ENCODE assay signal across 8 cellular contexts in genomic region chr13:49627831-49628652, GRCh38. TPM values are rescaled to one million over a fixed set of nuclear protein-coding genes. Genes with fewer than 3 reads are reported as not detected.
A peak's percentile ranks its signal among the peaks of the same experiment; 100 is the strongest.
DNase-seq lines count a peak whose midpoint lies in the region; ATAC-seq and TF ChIP-seq lines count a peak whose summit lies in the region.

Gene ARL11 (plus strand): TSS chr13:49628507. CDS start chr13:49630448, 1,941 bp downstream.

- no peaks in the 10 kb centered on the region for H3K27me3 Mint-ChIP-seq in activated CD4-positive, alpha-beta T cell treated with anti-CD3 and anti-CD28 coated beads, Interleukin-2, amount 10 ng/mL, durations not matched to agents 7 days and 5 days

- peaks cover 5% of the 10 kb centered on the region for H3K36me3 Mint-ChIP-seq in activated CD4-positive, alpha-beta T cell treated with anti-CD3 and anti-CD28 coated beads, Interleukin-2, amount 10 ng/mL, durations not matched to agents 7 days and 5 days (ENCODE audit: low read depth)

- no peaks in the 10 kb centered on the region for H3K9me3 Mint-ChIP-seq in activated CD4-positive, alpha-beta T cell treated with anti-CD3 and anti-CD28 coated beads, Interleukin-2, amount 10 ng/mL, durations not matched to agents 7 days and 5 days

- POLR2A ChIA-PET in activated CD4-positive, alpha-beta T cell treated with anti-CD3 and anti-CD28 coated beads, Interleukin-2, amount 10 ng/mL, durations not matched to agents 7 days and 5 days (lab: Charles Lee): interaction anchor here (1.1 kb wide), 1 partner anchor 184 kb away, joined by 4 read pairs; the partner anchor contains the start of genes CAB39L and SETDB2

- H3K27ac ChIP-seq in HUES64 (ENCODE audit: low read depth, low read length) (no peak within 1 kb of the TSS), esophagus muscularis mucosa (replicated peaks in 1 of 4) (no peak within 1 kb of the TSS)

- CTCF ChIA-PET in activated CD4-positive, alpha-beta T cell treated with anti-CD3 and anti-CD28 coated beads, Interleukin-2, amount 10 ng/mL, durations not matched to agents 7 days and 5 days (lab: Charles Lee): interaction anchor here (0.6 to 0.9 kb wide), 2 partner anchors 13 to 447 kb away, joined by 3 to 4 read pairs; no protein-coding TSS in a partner anchor

- 42% methylated on average over 17 of the region's 17 CpGs for WGBS in HUES64
- WGBS in esophagus muscularis mucosa: 55% methylated on average over 13 of the region's 17 CpGs

- no peaks in the 10 kb centered on the region for H3K9me3 ChIP-seq in HUES64 (ENCODE audit: insufficient read depth, low read depth, low read length)
- H3K9me3 ChIP-seq in esophagus muscularis mucosa: no peaks in the 10 kb centered on the region

- intact Hi-C loops in esophagus muscularis mucosa (cut with DNase I) (no loop called here), posterior vena cava (cut with DNase I) (no loop called here)

- H3K4me1 ChIP-seq in HUES64 (ENCODE audit: insufficient read depth, low read length) (no peaks in the 10 kb centered on the region), esophagus muscularis mucosa (peaks cover 0 to 15% (median 0%) of the 10 kb centered on the region in 4 donors)

- H3K36me3 ChIP-seq in HUES64 (ENCODE audit: insufficient read depth, low read length) (no peaks in the 10 kb centered on the region), esophagus muscularis mucosa (no peaks in the 10 kb centered on the region)

- 0 out of 2 replicates have a peak within 1 kb of the TSS, but pooled peaks have one; percentile 17 for H3K9ac ChIP-seq in HUES64 (ENCODE audit: low read depth, low read length)

- DNase-seq in CMK (ENCODE audit: low read depth) (peak; percentile 62), esophagus muscularis mucosa (ENCODE audit: extremely low spot score) (no peak), posterior vena cava (ENCODE audit: low spot score) (peak; percentile 91), NCI-H510A (lab: John Stamatoyannopoulos, UW) (no peak), HPDE6-E6E7 (ENCODE audit: extremely low spot score) (no peak)
- peak; percentile 71 for DNase-seq in activated CD4-positive, alpha-beta T cell treated with anti-CD3 and anti-CD28 coated beads, Interleukin-2, amount 10 ng/mL, durations not matched to agents 7 days and 5 days

- H3K27me3 ChIP-seq in HUES64 (ENCODE audit: insufficient read depth, low read length): no peaks in the 10 kb centered on the region
- no peaks in the 10 kb centered on the region for H3K27me3 ChIP-seq in esophagus muscularis mucosa

- TF ChIP-seq POLR2A in esophagus muscularis mucosa (IDR thresholded peaks at IDR 0.05; ENCODE audit: low read depth): no peak

- peak within 1 kb of the TSS; percentile 81 for H3K4me3 Mint-ChIP-seq in activated CD4-positive, alpha-beta T cell treated with anti-CD3 and anti-CD28 coated beads, Interleukin-2, amount 10 ng/mL, durations not matched to agents 7 days and 5 days

- H3K4me3 ChIP-seq in HUES64 (ENCODE audit: low read length) (peak within 1 kb of the TSS; percentile 51), esophagus muscularis mucosa (peak within 1 kb of the TSS; percentile 2 to 46 (median 20))

- peaks cover 24% of the 10 kb centered on the region for H3K4me1 Mint-ChIP-seq in activated CD4-positive, alpha-beta T cell treated with anti-CD3 and anti-CD28 coated beads, Interleukin-2, amount 10 ng/mL, durations not matched to agents 7 days and 5 days

- TF ChIP-seq EP300 in esophagus muscularis mucosa (IDR thresholded peaks at IDR 0.05): no peak

- peak within 1 kb of the TSS; percentile 79 for H3K27ac Mint-ChIP-seq in activated CD4-positive, alpha-beta T cell treated with anti-CD3 and anti-CD28 coated beads, Interleukin-2, amount 10 ng/mL, durations not matched to agents 7 days and 5 days

- no peak for TF ChIP-seq CTCF in esophagus muscularis mucosa (IDR thresholded peaks at IDR 0.05)

- ATAC-seq in GM21447 (IDR thresholded peaks at IDR 0.05; ENCODE audit: unreplicated experiment): peak; percentile 98

RNA-seq across cellular contexts. Expression of gene ARL11, which starts in this region (rescaled TPM):
- 0.30 TPM for polyA plus RNA-seq in HUES64 (2013, experiment 1 of 2)
- 0.19 TPM for polyA plus RNA-seq in HUES64 (2013, experiment 2 of 2)
- total RNA-seq in activated CD4-positive, alpha-beta T cell treated with anti-CD3 and anti-CD28 coated beads, Interleukin-2, amount 10 ng/mL, durations not matched to agents 7 days and 5 days: 1 to 10 TPM; 2.1 to 2.3 TPM
- total RNA-seq in esophagus muscularis mucosa (under 1 TPM; 0.13 to 0.83 (median 0.35) TPM), posterior vena cava (1 to 10 TPM in 1 of 2 donors, under 1 TPM in 1; 0.71 to 1.9 TPM)

Comparison
In these comparisons a context has a peak if more than half of its experiments do, and no peak if none do; other contexts are left out.
1. DNase-seq: peak in CMK (single experiment), activated CD4-positive, alpha-beta T cell treated with anti-CD3 and anti-CD28 coated beads, Interleukin-2, amount 10 ng/mL, durations not matched to agents 7 days and 5 days (single experiment) and posterior vena cava (single experiment); none in esophagus muscularis mucosa (single experiment), NCI-H510A (single experiment) and HPDE6-E6E7 (single experiment).